ENCODE assay signal across 1 cellular context in the genomic region with DNA sequence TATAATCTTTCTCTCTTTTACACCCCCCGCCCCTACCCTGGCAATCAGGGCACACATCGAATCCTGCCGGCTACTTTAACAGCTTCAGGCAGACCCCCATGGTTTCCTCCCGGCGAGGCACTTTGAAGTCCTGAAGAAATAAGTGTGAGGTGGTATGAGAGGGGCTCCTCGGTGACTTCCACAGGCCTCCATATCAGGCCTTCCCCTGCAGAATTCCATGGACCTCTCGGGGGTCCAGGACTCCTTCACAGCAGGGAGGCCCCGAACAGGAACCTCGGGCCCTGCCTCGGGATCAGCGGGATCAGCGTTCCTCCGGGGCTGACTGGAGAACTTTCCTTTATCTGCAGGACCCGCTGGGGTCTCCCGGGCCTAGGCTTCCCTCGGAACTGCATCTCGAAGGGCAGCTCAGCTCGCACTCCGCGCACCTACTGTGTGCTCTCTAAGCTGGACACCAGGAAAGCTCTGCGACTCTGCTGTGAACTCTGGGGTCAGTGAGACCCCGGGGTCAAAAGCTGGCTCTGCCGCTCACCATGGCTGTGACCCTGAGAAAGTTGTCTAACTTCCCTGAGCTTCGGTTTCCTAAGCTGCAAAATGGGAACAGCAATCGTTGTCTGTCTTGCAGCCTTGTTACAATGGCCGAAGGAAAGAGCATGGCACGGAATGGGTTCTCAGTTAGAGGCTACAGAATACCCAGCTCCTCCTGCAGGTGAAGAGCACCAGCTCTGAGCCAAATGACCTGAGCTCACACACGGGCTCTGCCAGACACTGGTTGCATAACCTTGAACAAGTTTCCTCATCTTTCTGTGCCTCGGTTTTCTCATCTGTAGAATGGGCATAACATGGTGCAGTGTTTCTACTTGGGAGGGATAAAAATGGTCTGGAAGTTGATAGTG.
TF ChIP-seq lines count a peak whose summit lies in the region.

No MANE protein-coding gene starts in this region.

TF ChIP-seq in H1, 55 proteins besides CTCF, POLR2A, EP300 and RAD21 (continued from another document):
- TF ChIP-seq CBX8 (IDR thresholded peaks at IDR 0.05; ENCODE audit: borderline replicate concordance, low read depth, low read length): no peak
- TF ChIP-seq SIRT6 (IDR thresholded peaks at IDR 0.05; ENCODE audit: low read length): no peak
- TF ChIP-seq, protein P1, sequence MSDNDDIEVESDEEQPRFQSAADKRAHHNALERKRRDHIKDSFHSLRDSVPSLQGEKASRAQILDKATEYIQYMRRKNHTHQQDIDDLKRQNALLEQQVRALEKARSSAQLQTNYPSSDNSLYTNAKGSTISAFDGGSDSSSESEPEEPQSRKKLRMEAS (IDR thresholded peaks at IDR 0.05): no peak
- no peak for TF ChIP-seq BCL11A (IDR thresholded peaks at IDR 0.05; ENCODE audit: low read depth in 2 of 2, low read length in 2 of 2)
- no peak for TF ChIP-seq SIN3A (conservative IDR thresholded peaks at IDR 0.05 in 1 of 2, IDR thresholded peaks at IDR 0.05 in 1 of 2; ENCODE audit: low read depth in 1 of 2, low read length in 2 of 2)
- no peak for TF ChIP-seq FOSL1 (IDR thresholded peaks at IDR 0.05; ENCODE audit: insufficient read depth, low read depth, low read length)
- no peak for TF ChIP-seq ZNF274 (IDR thresholded peaks at IDR 0.05; ENCODE audit: borderline replicate concordance, extremely low read depth, low read length)
- 0 out of 4 replicates have a peak, but pooled peaks of 1 of the 2 experiments have one; percentile 40 for TF ChIP-seq HDAC2 (IDR thresholded peaks at IDR 0.05; ENCODE audit: borderline replicate concordance in 1 of 2, low read depth in 2 of 2, low read length in 2 of 2)
- TF ChIP-seq EGR1 (IDR thresholded peaks at IDR 0.05; ENCODE audit: borderline replicate concordance, low read depth, low read length): no peak
- TF ChIP-seq CREB1 (IDR thresholded peaks at IDR 0.05): peak; percentile 0; the same call in 1 of the 2 replicates
- TF ChIP-seq, protein P2, sequence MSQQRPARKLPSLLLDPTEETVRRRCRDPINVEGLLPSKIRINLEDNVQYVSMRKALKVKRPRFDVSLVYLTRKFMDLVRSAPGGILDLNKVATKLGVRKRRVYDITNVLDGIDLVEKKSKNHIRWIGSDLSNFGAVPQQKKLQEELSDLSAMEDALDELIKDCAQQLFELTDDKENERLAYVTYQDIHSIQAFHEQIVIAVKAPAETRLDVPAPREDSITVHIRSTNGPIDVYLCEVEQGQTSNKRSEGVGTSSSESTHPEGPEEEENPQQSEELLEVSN (IDR thresholded peaks at IDR 0.05): 0 out of 2 replicates have a peak, but pooled peaks have one; percentile 2
- peak; percentile 93 for TF ChIP-seq KDM1A (IDR thresholded peaks at IDR 0.05; ENCODE audit: borderline replicate concordance, low read length)
- TF ChIP-seq ATF3 (IDR thresholded peaks at IDR 0.05; ENCODE audit: insufficient read depth, low read depth, low read length): no peak
- TF ChIP-seq TCF12 (IDR thresholded peaks at IDR 0.05; ENCODE audit: low read depth, low read length): no peak
